Comparison of ENCODE assay signal across 24 cellular contexts in the genomic region with DNA sequence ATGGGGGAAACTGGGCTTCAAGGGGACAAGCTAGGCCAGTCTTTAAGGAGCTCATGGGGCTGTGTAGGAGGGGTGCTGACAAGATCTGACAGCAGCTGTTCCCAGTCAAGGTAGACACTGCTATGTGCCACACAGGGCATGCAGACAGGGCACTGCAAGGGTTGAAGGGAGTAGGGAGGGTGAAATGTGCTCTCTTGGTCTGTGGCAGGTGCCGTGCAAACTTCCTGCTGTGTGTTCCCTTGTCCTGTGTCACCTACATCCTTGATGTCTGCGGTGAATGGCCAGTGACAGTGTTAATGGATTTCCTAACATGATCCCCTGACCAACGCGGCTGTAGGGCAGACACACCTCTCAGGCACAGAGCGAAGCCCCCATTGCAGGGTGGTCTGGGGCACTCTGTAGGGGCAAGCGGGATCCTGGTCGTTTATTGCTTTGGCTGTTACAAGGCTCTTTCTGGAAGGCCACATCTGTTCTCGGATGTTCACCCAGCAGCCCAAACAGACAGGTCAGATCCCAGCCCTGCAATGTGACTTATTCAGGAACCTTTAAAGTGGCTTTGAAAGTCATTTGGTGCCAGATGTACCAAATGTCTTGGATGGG.
"Had no signal": no experiment of that assay in that cellular context is flagged by ENCODE, and none has a peak within 500 bp of the region (broad histone marks: within the 10 kb centered on the region; RNA-seq: fewer than 3 reads in every experiment).

No MANE protein-coding gene starts in this region.

- H3K27ac ChIP-seq: brain microvascular endothelial cell, cardiac muscle cell had no signal

- ATAC-seq: activated CD4-positive, alpha-beta T cell treated with anti-CD3 and anti-CD28 coated beads for 36 hours; activated T-helper 17 cell treated with anti-CD3 and anti-CD28 coated beads, Interleukin-2, amount 50 U/mL, for 72 hours; T-helper 17 cell had no signal

- DNase-seq: activated CD4-positive, alpha-beta memory T cell treated with anti-CD3 and anti-CD28 coated beads, Interleukin-2, amount 10 ng/mL, durations not matched to agents 7 days and 5 days; activated CD4-positive, alpha-beta T cell treated with anti-CD3 and anti-CD28 coated beads for 36 hours; activated CD4-positive, alpha-beta T cell treated with anti-CD3 and anti-CD28 coated beads, Interleukin-2, amount 50 U/mL, for 1 hour; activated CD4-positive, CD25-positive, alpha-beta regulatory T cell; activated gamma-delta T cell; activated naive CD4-positive, alpha-beta T cell treated with anti-CD3 and anti-CD28 coated beads, Interleukin-2, amount 10 ng/mL, durations not matched to agents 7 days and 5 days; activated naive CD8-positive, alpha-beta T cell treated with anti-CD3 and anti-CD28 coated beads for 36 hours; activated T-cell treated with anti-CD3 and anti-CD28 coated beads for 4 hours; activated T-cell treated with anti-CD3 and anti-CD28 coated beads, Interleukin-2, amount 50 U/mL, for 48 hours; brain microvascular endothelial cell; MG63; MV-4-11; NCI-H1092 treated with DMSO at 0.1 percent for 48 hours; NCI-H1436; NCI-H187; NCI-H2081; NCI-H524; SHP77 treated with DMSO at 0.1 percent for 48 hours; T-helper 17 cell; T-helper 9 cell had no signal

- FAIRE-seq: RCC 7860, TTC549 had no signal

- H3K36me3 ChIP-seq: brain microvascular endothelial cell, cardiac muscle cell, MG63 had no signal

- H3K27me3 ChIP-seq: brain microvascular endothelial cell, cardiac muscle cell had no signal

- H3K4me3 ChIP-seq: cardiac muscle cell, MG63 had no signal

- H3K9me3 ChIP-seq: MG63 had no signal
